ENCODE assay signal across 7 cellular contexts in genomic region chr15:29204356-29204755, GRCh38.
"Had no signal": no experiment of that assay in that cellular context is flagged by ENCODE, and none has a peak within 500 bp of the region (broad histone marks: within the 10 kb centered on the region; RNA-seq: fewer than 3 reads in every experiment).

No MANE protein-coding gene starts in this region.

- FAIRE-seq: HepG2, HTR-8/SVneo, K562 had no signal

- H3K27ac ChIP-seq: HL-60 had no signal

- H3K4me1 Mint-ChIP-seq: IgD-negative memory B cell had no signal

- DNase-seq: IMR-90, KBM-7 had no signal

- ATAC-seq: HepG2, K562 had no signal

- H3K4me3 Mint-ChIP-seq: IgD-negative memory B cell had no signal

- H3K36me3 Mint-ChIP-seq: IgD-negative memory B cell had no signal

- H3K27ac Mint-ChIP-seq: IgD-negative memory B cell had no signal

- H3K4me3 ChIP-seq: K562 had no signal
